Comparison of ENCODE assay signal across 34 cellular contexts in the genomic region with DNA sequence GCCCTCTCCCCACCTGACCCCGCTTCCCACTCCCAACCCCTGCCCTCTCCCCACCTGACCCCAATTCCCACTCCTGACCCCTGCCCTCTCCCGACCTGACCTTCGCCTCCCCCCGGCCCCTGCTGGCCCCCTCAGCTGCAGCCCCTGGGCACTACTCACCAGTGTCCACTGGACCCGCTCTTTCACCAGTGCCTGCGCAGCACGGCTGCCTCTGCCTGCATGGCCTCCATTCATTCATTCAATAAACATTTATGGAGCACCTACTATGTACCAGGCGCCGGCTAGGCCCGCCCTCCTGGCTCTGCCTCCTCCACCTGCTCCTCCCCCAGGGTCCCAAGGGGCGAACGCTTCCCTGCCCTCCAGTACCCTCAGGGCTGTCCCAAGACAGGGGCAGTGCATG.
"Had no signal": no experiment of that assay in that cellular context is flagged by ENCODE, and none has a peak within 500 bp of the region (broad histone marks: within the 10 kb centered on the region; RNA-seq: fewer than 3 reads in every experiment).

No MANE protein-coding gene starts in this region.

- H3K4me3 ChIP-seq: MG63 had no signal

- DNase-seq: Karpas-422, Kasumi-1, MG63, MM.1S, MV-4-11, NCI-H1048, NCI-H1092, NCI-H1092 treated with DMSO at 0.1 percent for 48 hours, NCI-H1105, NCI-H1105 treated with DMSO at 0.1 percent for 48 hours, NCI-H1417, NCI-H1417 treated with DMSO at 0.1 percent for 48 hours, NCI-H1436, NCI-H1436 treated with DMSO at 0.1 percent for 48 hours, NCI-H146, NCI-H1694, NCI-H1694 treated with DMSO at 0.1 percent for 48 hours, NCI-H187, NCI-H187 treated with DMSO at 0.1 percent for 48 hours, NCI-H1930, NCI-H2029, NCI-H2029 treated with DMSO at 0.1 percent for 48 hours, NCI-H2081, NCI-H2081 treated with DMSO at 0.1 percent for 48 hours, NCI-H2107, NCI-H2171, NCI-H2171 treated with DMSO at 0.1 percent for 48 hours, NCI-H2227 treated with DMSO at 0.1 percent for 48 hours, NCI-H226, NCI-H345, NCI-H446, NCI-H446 treated with DMSO at 0.1 percent for 48 hours, NCI-H510A, NCI-H510A treated with DMSO at 0.1 percent for 48 hours had no signal

- H3K9me3 ChIP-seq: MG63 had no signal

- H3K36me3 ChIP-seq: MG63 had no signal
